9 cellular contexts compared by ENCODE assay signal in genomic region chr4:173415885-173416658, GRCh38. TPM values are rescaled to one million over a fixed set of nuclear protein-coding genes. Genes with fewer than 3 reads are reported as not detected.
DNase-seq lines count a peak whose midpoint lies in the region; ATAC-seq and TF ChIP-seq lines count a peak whose summit lies in the region.
"Had no signal": no experiment of that assay in that cellular context is flagged by ENCODE, and none has a peak within 500 bp of the region (broad histone marks: within the 10 kb centered on the region; RNA-seq: fewer than 3 reads in every experiment).

No MANE protein-coding gene starts in this region.

- H3K4me3 ChIP-seq in uterus, result no peak overlapping the region

- H3K4me1 ChIP-seq in uterus, result no peaks in the 10 kb centered on the region

- peak; percentile 97 for DNase-seq in NOMO-1 treated with dmso at 0.1 percent for 144 hours (lab: John Stamatoyannopoulos, UW; ENCODE audit: unreplicated experiment)
- DNase-seq in caudate nucleus (lab: John Stamatoyannopoulos, UW), result peak in 12 of 61 donors; percentile 6 to 39 (median 19)
- peak; percentile 28 to 69 for DNase-seq in lung microvascular endothelial cell (ENCODE audit: low read depth in 2 of 2)
- DNase-seq in uterus, result peak; percentile 31 to 39
- DNase-seq in stimulated activated CD4-positive, alpha-beta T cell treated with anti-CD3 and anti-CD28 coated beads, Interleukin-2, amount 100 ng/mL, for 24 hours, result no peak
- DNase-seq: stimulated activated naive CD4-positive, alpha-beta T cell treated with Interleukin-2 at 50 U/mL for 16 hours had no signal

- no peaks in the 10 kb centered on the region for H3K36me3 ChIP-seq in uterus

- H3K9me3 ChIP-seq in uterus, result no peaks in the 10 kb centered on the region

- intact Hi-C loops in uterus (cut with DNase I; ENCODE audit: low total_unique reads), result loop anchor here (5.0 kb wide), 1 partner anchor 99 kb away; no protein-coding TSS in a partner anchor

- no peak for TF ChIP-seq POLR2A in uterus (IDR thresholded peaks at IDR 0.05)

- ATAC-seq in HG03469 (IDR thresholded peaks at IDR 0.05; ENCODE audit: unreplicated experiment) (no peak), HG03175 (IDR thresholded peaks at IDR 0.05; ENCODE audit: unreplicated experiment) (no peak)

- H3K27ac ChIP-seq in caudate nucleus (ENCODE audit: low read depth, low read length), result peak overlapping the region; percentile 56
- peak overlapping the region; percentile 18 to 30 for H3K27ac ChIP-seq in uterus

- H3K27me3 ChIP-seq in uterus, result no peaks in the 10 kb centered on the region

- TF ChIP-seq CTCF in uterus (IDR thresholded peaks at IDR 0.05), result no peak

RNA-seq across cellular contexts. Expression of gene SCRG1, which starts 17.2 kb away (rescaled TPM):
- total RNA-seq in lung microvascular endothelial cell (not detected in 2 replicates), uterus (1 to 10 TPM in 3 of 4 donors, not detected in 1; 1.3 to 4.1 (median 1.8) TPM)
- total RNA-seq: dermis microvascular lymphatic vessel endothelial cell had no signal

RNA-seq across cellular contexts. Expression of gene SAP30, which starts 45.3 kb away (rescaled TPM):
- total RNA-seq in lung microvascular endothelial cell (13.5 and 16.1 TPM in 2 replicates), uterus (10 to 100 TPM; 15.1 to 58.5 (median 25.7) TPM)

Comparison
In these comparisons a context has a peak if more than half of its experiments do, and no peak if none do; other contexts are left out.
1. DNase-seq: peak in NOMO-1 treated with dmso at 0.1 percent for 144 hours (single experiment), lung microvascular endothelial cell (2 of 2) and uterus (2 of 2); none in stimulated activated CD4-positive, alpha-beta T cell treated with anti-CD3 and anti-CD28 coated beads, Interleukin-2, amount 100 ng/mL, for 24 hours (0 of 2).